In the genomic region with DNA sequence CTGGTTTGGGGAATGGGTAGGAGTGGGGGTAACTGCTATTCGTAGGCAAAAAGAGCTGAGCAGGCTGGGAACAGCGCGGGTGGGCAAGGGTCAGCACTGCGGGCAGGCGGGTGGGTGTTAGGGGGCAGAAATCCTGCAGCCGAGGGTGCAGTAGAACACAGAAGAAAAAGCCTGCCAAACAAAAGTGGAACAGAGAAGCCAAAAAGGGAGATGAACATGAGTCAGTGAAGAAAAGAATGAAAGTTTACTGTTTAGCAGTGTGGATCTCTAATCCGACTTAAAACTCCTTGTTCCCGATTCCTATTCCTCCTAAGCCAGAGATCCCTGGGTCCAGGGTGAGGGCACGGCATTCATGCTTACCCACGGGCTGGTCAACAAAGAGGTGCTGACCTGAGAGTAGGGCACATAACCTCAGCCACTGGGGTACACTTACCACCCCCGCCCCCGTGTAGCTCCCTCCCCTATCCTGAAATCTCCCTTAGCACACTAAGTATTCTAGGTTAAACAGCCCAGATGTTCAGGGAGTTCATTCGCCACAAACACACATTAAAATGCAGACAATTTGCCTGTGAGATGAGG, we compare ENCODE assay signal across 7 cellular contexts. TPM values are rescaled to one million over a fixed set of nuclear protein-coding genes. Genes with fewer than 3 reads are reported as not detected.
DNase-seq lines count a peak whose midpoint lies in the region; ATAC-seq lines count a peak whose summit lies in the region.

No MANE protein-coding gene starts in this region.

- H3K4me1 Mint-ChIP-seq in activated T-cell treated with anti-CD3 and anti-CD28 coated beads, Interleukin-2, amount 50 U/mL, for 72 hours (ENCODE audit: low read depth): peaks cover 67% of the 10 kb centered on the region
- H3K4me1 Mint-ChIP-seq in stimulated activated naive CD8-positive, alpha-beta T cell treated with anti-CD3 and anti-CD28 coated beads, Interleukin-15, amount 100 ng/mL, for 72 hours: peaks cover 67% of the 10 kb centered on the region

- H3K27ac ChIP-seq in iPS-20b (ENCODE audit: low read length): no peak overlapping the region

- no peaks in the 10 kb centered on the region for H3K27me3 Mint-ChIP-seq in activated T-cell treated with anti-CD3 and anti-CD28 coated beads, Interleukin-2, amount 50 U/mL, for 72 hours (ENCODE audit: low read depth)
- no peaks in the 10 kb centered on the region for H3K27me3 Mint-ChIP-seq in stimulated activated naive CD8-positive, alpha-beta T cell treated with anti-CD3 and anti-CD28 coated beads, Interleukin-15, amount 100 ng/mL, for 72 hours

- H3K36me3 ChIP-seq in iPS-20b (ENCODE audit: insufficient read depth, low read depth, low read length): peaks cover 8% of the 10 kb centered on the region; the same call in 1 of the 2 replicates

- peaks cover 53 to 67% of the 10 kb centered on the region in 2 donors for H3K36me3 Mint-ChIP-seq in activated T-cell treated with anti-CD3 and anti-CD28 coated beads, Interleukin-2, amount 50 U/mL, for 72 hours (ENCODE audit: insufficient read depth in 2 of 2)

- peaks cover 27% of the 10 kb centered on the region for H3K4me1 ChIP-seq in iPS-20b (ENCODE audit: insufficient read depth, low read length)

- H3K4me3 Mint-ChIP-seq in activated T-cell treated with anti-CD3 and anti-CD28 coated beads, Interleukin-2, amount 50 U/mL, for 72 hours: peak overlapping the region; percentile 94 to 100
- H3K4me3 Mint-ChIP-seq in stimulated activated naive CD8-positive, alpha-beta T cell treated with anti-CD3 and anti-CD28 coated beads, Interleukin-15, amount 100 ng/mL, for 72 hours: peak overlapping the region; percentile 94 to 95

- H3K9me3 Mint-ChIP-seq in activated T-cell treated with anti-CD3 and anti-CD28 coated beads, Interleukin-2, amount 50 U/mL, for 72 hours: no peaks in the 10 kb centered on the region
- H3K9me3 Mint-ChIP-seq in stimulated activated naive CD8-positive, alpha-beta T cell treated with anti-CD3 and anti-CD28 coated beads, Interleukin-15, amount 100 ng/mL, for 72 hours: no peaks in the 10 kb centered on the region

- no peaks in the 10 kb centered on the region for H3K9me3 ChIP-seq in iPS-20b (ENCODE audit: insufficient read depth, low read depth, low read length)

- ATAC-seq in HG02588 (IDR thresholded peaks at IDR 0.05; ENCODE audit: unreplicated experiment) (peak; percentile 9), HG03175 (IDR thresholded peaks at IDR 0.05; ENCODE audit: unreplicated experiment) (no peak)
- ATAC-seq in activated T-cell treated with anti-CD3 and anti-CD28 coated beads, Interleukin-2, amount 50 U/mL, for 72 hours (replicated peaks in 1 of 2): peak in 1 of 2 donors; percentile 20
- peak; percentile 26 for ATAC-seq in stimulated activated naive CD8-positive, alpha-beta T cell treated with anti-CD3 and anti-CD28 coated beads, Interleukin-15, amount 100 ng/mL, for 72 hours

- H3K9ac ChIP-seq in iPS-20b (ENCODE audit: low read depth, low read length): peak overlapping the region; percentile 73; the same call in 1 of the 2 replicates

- peak overlapping the region; percentile 72 for H3K4me3 ChIP-seq in iPS-20b (ENCODE audit: low read length)

- H3K27me3 ChIP-seq in iPS-20b (ENCODE audit: insufficient read depth, low read length): peaks cover 89% of the 10 kb centered on the region

- H3K27ac Mint-ChIP-seq in activated T-cell treated with anti-CD3 and anti-CD28 coated beads, Interleukin-2, amount 50 U/mL, for 72 hours: peak overlapping the region; percentile 90
- H3K27ac Mint-ChIP-seq in stimulated activated naive CD8-positive, alpha-beta T cell treated with anti-CD3 and anti-CD28 coated beads, Interleukin-15, amount 100 ng/mL, for 72 hours: peak overlapping the region; percentile 99 to 100

- no peak for DNase-seq in activated T-cell treated with anti-CD3 and anti-CD28 coated beads, Interleukin-2, amount 50 U/mL, for 72 hours
- peak in 1 of 2 donors; percentile 28 for DNase-seq in stimulated activated naive CD8-positive, alpha-beta T cell treated with anti-CD3 and anti-CD28 coated beads, Interleukin-15, amount 100 ng/mL, for 72 hours
- DNase-seq in NCI-H1092 treated with DMSO at 0.1 percent for 48 hours (lab: John Stamatoyannopoulos, UW): no peak
- no peak for DNase-seq in hippocampal formation (lab: John Stamatoyannopoulos, UW)

RNA-seq across cellular contexts. Expression of a gene that starts 27.1 kb away (rescaled TPM):
- not detected for total RNA-seq in activated T-cell treated with anti-CD3 and anti-CD28 coated beads, Interleukin-2, amount 50 U/mL, for 72 hours

RNA-seq across cellular contexts. Expression of a gene that starts 48.6 kb away (rescaled TPM):
- total RNA-seq in activated T-cell treated with anti-CD3 and anti-CD28 coated beads, Interleukin-2, amount 50 U/mL, for 72 hours: not detected

RNA-seq across cellular contexts. Expression of a gene that starts 57.0 kb away (rescaled TPM):
- total RNA-seq in activated T-cell treated with anti-CD3 and anti-CD28 coated beads, Interleukin-2, amount 50 U/mL, for 72 hours: 10 to 100 TPM; 10.9 to 13.6 TPM
